Comparison of ENCODE assay signal across 1 cellular context in genomic region chr2:192128655-192129054, GRCh38.
TF ChIP-seq lines count a peak whose summit lies in the region.

No MANE protein-coding gene starts in this region.

TF ChIP-seq in H1, 55 proteins besides CTCF, POLR2A, EP300 and RAD21 (continued from another document):
- TF ChIP-seq CHD7 (IDR thresholded peaks at IDR 0.05; ENCODE audit: insufficient replicate concordance, low read length) (no peak), YY1 (IDR thresholded peaks at IDR 0.05; ENCODE audit: low read depth, low read length) (no peak)
TF ChIP-seq in H1: peak in this region for 0.
